ENCODE assay signal across 8 cellular contexts in the genomic region with DNA sequence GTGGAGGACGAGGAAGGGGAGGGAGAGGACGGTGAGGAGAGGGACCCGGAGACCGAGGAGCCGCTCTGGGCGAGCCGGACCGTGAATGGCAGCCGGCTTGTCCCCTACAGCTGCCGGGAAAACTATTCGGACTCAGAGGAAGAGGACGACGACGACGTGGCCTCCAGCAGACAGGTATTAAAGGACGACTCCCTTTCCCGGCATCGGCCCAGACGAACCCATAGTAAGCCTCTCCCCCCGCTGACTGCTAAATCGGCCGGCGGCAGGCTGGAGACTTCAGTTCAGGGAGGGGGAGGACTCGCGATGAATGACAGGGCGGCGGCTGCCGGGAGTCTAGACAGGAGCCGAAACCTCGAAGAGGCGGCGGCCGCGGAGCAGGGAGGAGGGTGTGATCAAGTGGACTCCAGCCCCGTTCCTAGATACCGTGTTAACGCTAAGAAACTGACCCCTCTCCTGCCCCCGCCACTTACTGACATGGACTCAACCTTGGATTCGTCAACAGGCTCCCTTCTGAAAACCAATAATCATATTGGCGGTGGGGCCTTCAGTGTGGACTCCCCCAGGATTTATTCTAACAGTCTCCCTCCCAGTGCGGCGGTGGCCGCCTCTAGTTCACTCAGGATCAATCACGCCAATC.
DNase-seq lines count a peak whose midpoint lies in the region; TF ChIP-seq lines count a peak whose summit lies in the region.

No MANE protein-coding gene starts in this region.

- peak overlapping the region; percentile 97 for H3K9ac ChIP-seq in MM.1S (ENCODE audit: low read length)

- peak overlapping the region; percentile 78; the same call in 1 of the 2 replicates for H2AFZ ChIP-seq in MM.1S (ENCODE audit: low read length)

- H3K27me3 ChIP-seq in MM.1S (replicated peaks; ENCODE audit: insufficient read depth, low read length) (no peaks in the 10 kb centered on the region), WERI-Rb-1 (ENCODE audit: insufficient read depth, low read depth, severe bottlenecking) (no peaks in the 10 kb centered on the region)

- no peaks in the 10 kb centered on the region for H3K9me2 ChIP-seq in MM.1S (replicated peaks; ENCODE audit: insufficient read depth, low read length)

- H3K36me3 ChIP-seq in MM.1S (replicated peaks; ENCODE audit: insufficient read depth, low read length) (no peaks in the 10 kb centered on the region; the same call in 1 of the 2 replicates), WERI-Rb-1 (peaks cover 51% of the 10 kb centered on the region)

- peak overlapping the region; percentile 61 for H3K4me2 ChIP-seq in MM.1S (ENCODE audit: low read depth, low read length)

- H3F3A ChIP-seq in MM.1S (ENCODE audit: insufficient read depth, low read length) = peaks cover 16% of the 10 kb centered on the region

- TF ChIP-seq CTCF in GM10266 (IDR thresholded peaks at IDR 0.05; ENCODE audit: control insufficient read depth, insufficient read depth, low read depth, missing control alignments) = no peak
- no peak for TF ChIP-seq CTCF in MM.1S (IDR thresholded peaks at IDR 0.05; ENCODE audit: low read length)
- no peak for TF ChIP-seq CTCF in WERI-Rb-1 (IDR thresholded peaks at IDR 0.05; ENCODE audit: low read depth, low read length)

- DNase-seq in GM10266 (ENCODE audit: extremely low spot score) (peak; percentile 81), HCEC 1CT (peak; percentile 68), MM.1S (peak; percentile 82), WERI-Rb-1 (peak; percentile 74), caudate nucleus (lab: John Stamatoyannopoulos, UW) (peak in 46 of 61 donors; percentile 2 to 69 (median 33)), kidney glomerular epithelial cell (lab: John Stamatoyannopoulos, UW) (peak; percentile 37), SKM-1 treated with dmso at 0.1 percent for 144 hours (lab: John Stamatoyannopoulos, UW; ENCODE audit: unreplicated experiment) (no peak)
- peak; percentile 40 to 43 for DNase-seq in stimulated activated CD4-positive, alpha-beta T cell treated with anti-CD3 and anti-CD28 coated beads, Interleukin-1b, Interleukin-23, amount 100 ng/mL, for 4 hours (ENCODE audit: low read depth in 2 of 2)

- H3K4me3 ChIP-seq in MM.1S (ENCODE audit: low read length) = peak overlapping the region; percentile 86
- H3K4me3 ChIP-seq in WERI-Rb-1 (ENCODE audit: low read depth, low read length) = peak overlapping the region; percentile 95

- H3K27ac ChIP-seq in MM.1S (ENCODE audit: low read length) (peak overlapping the region; percentile 90; the same call in 1 of the 2 replicates), WERI-Rb-1 (peak overlapping the region; percentile 96), caudate nucleus (ENCODE audit: low read depth, low read length) (peak overlapping the region; percentile 96)

- peaks cover 11% of the 10 kb centered on the region for H3K4me1 ChIP-seq in MM.1S (ENCODE audit: low read length)

- H4K20me1 ChIP-seq in MM.1S (ENCODE audit: insufficient read depth, low read length) = peaks cover 48% of the 10 kb centered on the region

- peaks cover 68% of the 10 kb centered on the region for H3K79me2 ChIP-seq in MM.1S (ENCODE audit: low read length)

- H3K9me3 ChIP-seq in MM.1S (replicated peaks; ENCODE audit: insufficient read depth, low read length) (no peaks in the 10 kb centered on the region), WERI-Rb-1 (ENCODE audit: severe bottlenecking) (no peaks in the 10 kb centered on the region)
